Comparison of ENCODE assay signal across 1 cellular context in the genomic region with DNA sequence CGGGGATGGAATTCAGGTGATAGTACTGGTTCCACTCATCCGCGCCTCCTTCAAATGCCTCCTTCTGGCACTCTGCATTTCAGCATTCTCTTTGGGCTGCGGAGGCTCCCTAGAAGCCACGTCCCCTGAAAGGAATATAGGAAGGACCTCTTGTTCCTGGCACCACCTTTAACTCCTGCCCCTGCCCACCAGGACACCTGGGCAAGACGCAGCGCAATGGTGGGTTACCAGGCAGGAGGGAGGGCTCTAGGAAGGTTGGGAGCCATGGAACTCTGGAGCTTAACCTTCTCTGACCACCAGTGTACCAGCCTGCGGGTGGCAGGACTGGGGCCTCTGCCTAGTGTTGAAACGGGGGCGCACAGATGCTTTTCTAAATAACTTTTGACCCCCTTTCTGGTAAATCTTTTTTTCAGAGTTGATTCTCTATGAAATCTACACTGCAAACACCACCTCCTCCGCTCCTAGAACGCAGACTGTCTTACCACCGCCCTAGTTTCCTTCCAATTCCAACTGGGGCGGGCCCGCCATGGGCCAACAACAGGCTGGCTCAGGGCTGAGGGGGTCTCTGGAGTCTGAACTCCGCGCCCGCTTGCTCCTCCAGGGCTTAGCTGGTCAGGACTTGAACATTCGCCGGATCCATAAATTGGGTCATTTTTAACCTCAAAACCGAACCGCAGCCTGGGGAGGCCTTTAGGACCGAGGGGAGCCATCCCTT.
TF ChIP-seq lines count a peak whose summit lies in the region.

No MANE protein-coding gene starts in this region.

TF ChIP-seq in SK-N-SH, 30 proteins besides CTCF, POLR2A, EP300 and RAD21 (continued from another document):
- TF ChIP-seq FOXM1 (IDR thresholded peaks at IDR 0.05; ENCODE audit: low read depth): no peak
